ENCODE assay signal across 1 cellular context in genomic region chr5:151094054-151094858, GRCh38.
TF ChIP-seq lines count a peak whose summit lies in the region.

No MANE protein-coding gene starts in this region.

TF ChIP-seq in GM12878, 131 proteins besides CTCF, POLR2A, EP300 and RAD21 (continued from another document and continues in another):
- TF ChIP-seq ZNF592 (IDR thresholded peaks at IDR 0.05) (no peak), SP1 (IDR thresholded peaks at IDR 0.05; ENCODE audit: low read depth, low read length) (no peak), USF2 (IDR thresholded peaks at IDR 0.05; ENCODE audit: borderline replicate concordance, low read depth, low read length) (no peak), BMI1 (IDR thresholded peaks at IDR 0.05; ENCODE audit: borderline replicate concordance) (peak; percentile 49; the same call in 1 of the 2 replicates), HDGF (IDR thresholded peaks at IDR 0.05) (0 out of 2 replicates have a peak, but pooled peaks have one; percentile 33), CBX3 (IDR thresholded peaks at IDR 0.05; ENCODE audit: borderline replicate concordance, low read depth) (no peak), TCF7 (IDR thresholded peaks at IDR 0.05; ENCODE audit: borderline replicate concordance) (no peak), JUNB (IDR thresholded peaks at IDR 0.05) (peak; percentile 14; the same call in 1 of the 2 replicates), YY1 (IDR thresholded peaks at IDR 0.05; ENCODE audit: low read depth, low read length) (no peak; the same call in 1 of the 2 replicates), BRCA1 (IDR thresholded peaks at IDR 0.05; ENCODE audit: low read depth, low read length) (no peak), MEF2A (IDR thresholded peaks at IDR 0.05; ENCODE audit: insufficient read depth, low read depth, low read length) (peak; percentile 56; the same call in 1 of the 2 replicates), MAX (IDR thresholded peaks at IDR 0.05; ENCODE audit: low read depth, low read length) (no peak), NR2F1 (conservative IDR thresholded peaks at IDR 0.05) (peak; percentile 73), SKIL (IDR thresholded peaks at IDR 0.05; ENCODE audit: low read depth, poor library complexity, severe bottlenecking) (peak; percentile 73), ZBTB40 (IDR thresholded peaks at IDR 0.05; ENCODE audit: borderline replicate concordance) (no peak), PRDM15 (CRISPR knock-in tag; IDR thresholded peaks at IDR 0.05) (no peak), CEBPZ (IDR thresholded peaks at IDR 0.05; ENCODE audit: low read depth, low read length) (no peak), ATF2 (IDR thresholded peaks at IDR 0.05; ENCODE audit: low read length) (peak; percentile 60; the same call in 1 of the 2 replicates), MTA2 (IDR thresholded peaks at IDR 0.05; ENCODE audit: low read depth) (peak; percentile 84), NKRF (conservative IDR thresholded peaks at IDR 0.05) (no peak), ATF7 (IDR thresholded peaks at IDR 0.05; ENCODE audit: low read depth) (peak; percentile 74), HSF1 (IDR thresholded peaks at IDR 0.05; ENCODE audit: low read depth, low read length) (no peak), POU2F2 (IDR thresholded peaks at IDR 0.05; ENCODE audit: borderline replicate concordance, low read depth, low read length) (peak; percentile 99), CEBPB (IDR thresholded peaks at IDR 0.05; ENCODE audit: borderline replicate concordance in 1 of 2, low read depth in 2 of 2, low read length in 2 of 2) (no peak)
